In the genomic region with DNA sequence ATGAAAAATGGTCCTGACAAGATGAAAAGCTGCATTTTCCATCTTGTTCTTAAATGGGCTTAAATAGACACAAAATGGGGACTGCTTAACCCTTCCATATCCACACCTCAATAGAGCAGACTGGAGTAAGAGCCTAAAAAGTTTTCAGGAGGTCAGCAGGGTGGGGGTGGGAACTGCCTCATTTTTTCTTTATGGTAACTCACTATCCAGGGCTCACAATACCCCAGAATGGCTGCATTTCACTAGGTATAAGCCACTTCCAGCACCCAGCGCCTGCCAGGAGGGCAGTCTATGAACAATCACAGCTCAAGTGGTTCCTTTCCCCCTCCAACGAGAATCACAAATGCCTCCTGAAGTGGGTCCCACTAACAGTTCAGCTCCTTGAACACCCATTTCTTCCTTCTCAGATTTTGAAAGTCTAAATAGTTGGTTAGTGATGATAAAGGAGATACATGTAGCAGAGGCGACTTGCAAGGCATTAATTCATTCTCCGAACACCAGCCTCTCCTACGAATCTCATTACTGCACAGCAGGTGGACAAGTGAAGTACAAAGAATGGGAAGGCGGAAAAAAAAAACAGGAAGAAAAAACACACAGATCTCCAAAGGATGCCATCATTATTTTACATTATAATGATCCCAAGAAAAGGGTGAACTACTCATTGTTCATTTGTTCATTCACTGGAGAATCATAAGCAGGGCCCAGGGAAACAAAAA, we compare ENCODE assay signal across 11 cellular contexts.
"Had no signal": no experiment of that assay in that cellular context is flagged by ENCODE, and none has a peak within 500 bp of the region (broad histone marks: within the 10 kb centered on the region; RNA-seq: fewer than 3 reads in every experiment).

No MANE protein-coding gene starts in this region.

- H3K4me1 ChIP-seq: pancreas had no signal

- H3K27me3 ChIP-seq: pancreas, stomach had no signal

- H3K27ac Mint-ChIP-seq: activated naive CD4-positive, alpha-beta T cell treated with anti-CD3 and anti-CD28 coated beads, Interleukin-2, amount 10 ng/mL, durations not matched to agents 7 days and 5 days; activated T-helper 2 cell treated with anti-CD3 and anti-CD28 coated beads, Interferon-gamma antibody, Interleukin-2, Interleukin-4, amounts not matched to agents 10 μg/mL and 5 μg/mL and 100 μg/mL, durations not matched to agents 14 hours and 24 hours and 36 hours had no signal

- H3K4me1 Mint-ChIP-seq: activated naive CD4-positive, alpha-beta T cell treated with anti-CD3 and anti-CD28 coated beads, Interleukin-2, amount 10 ng/mL, durations not matched to agents 7 days and 5 days had no signal

- H3K9me3 Mint-ChIP-seq: activated T-helper 2 cell treated with anti-CD3 and anti-CD28 coated beads, Interferon-gamma antibody, Interleukin-2, Interleukin-4, amounts not matched to agents 10 μg/mL and 5 μg/mL and 100 μg/mL, durations not matched to agents 14 hours and 24 hours and 36 hours; nephron had no signal

- ATAC-seq: left ventricle myocardium superior, pancreas had no signal

- H3K4me3 ChIP-seq: pancreas, stomach had no signal

- H3K4me3 Mint-ChIP-seq: activated naive CD4-positive, alpha-beta T cell treated with anti-CD3 and anti-CD28 coated beads, Interleukin-2, amount 10 ng/mL, durations not matched to agents 7 days and 5 days; nephron had no signal

- H3K36me3 ChIP-seq: pancreas, stomach had no signal

- H3K9me3 ChIP-seq: pancreas, stomach had no signal

- H3K27ac ChIP-seq: pancreas, stomach, VCaP had no signal

- DNase-seq: activated CD4-positive, alpha-beta T cell treated with anti-CD3 and anti-CD28 coated beads, Interleukin-2, amount 50 U/mL, for 48 hours; activated naive CD4-positive, alpha-beta T cell treated with anti-CD3 and anti-CD28 coated beads, Interleukin-2, amount 10 ng/mL, durations not matched to agents 7 days and 5 days; activated T-cell treated with anti-CD3 and anti-CD28 coated beads, Interleukin-2, amount 50 U/mL, for 1 hour; left ventricle myocardium superior; pancreas; stimulated activated CD4-positive, alpha-beta T cell treated with anti-CD3 and anti-CD28 coated beads, Interleukin-1b, Interleukin-23, amount 100 ng/mL, for 48 hours; stomach; T-helper 1 cell had no signal

- H3K36me3 Mint-ChIP-seq: activated naive CD4-positive, alpha-beta T cell treated with anti-CD3 and anti-CD28 coated beads, Interleukin-2, amount 10 ng/mL, durations not matched to agents 7 days and 5 days had no signal

- H3K27me3 Mint-ChIP-seq: activated naive CD4-positive, alpha-beta T cell treated with anti-CD3 and anti-CD28 coated beads, Interleukin-2, amount 10 ng/mL, durations not matched to agents 7 days and 5 days had no signal
